11 cellular contexts compared by ENCODE assay signal in the genomic region with DNA sequence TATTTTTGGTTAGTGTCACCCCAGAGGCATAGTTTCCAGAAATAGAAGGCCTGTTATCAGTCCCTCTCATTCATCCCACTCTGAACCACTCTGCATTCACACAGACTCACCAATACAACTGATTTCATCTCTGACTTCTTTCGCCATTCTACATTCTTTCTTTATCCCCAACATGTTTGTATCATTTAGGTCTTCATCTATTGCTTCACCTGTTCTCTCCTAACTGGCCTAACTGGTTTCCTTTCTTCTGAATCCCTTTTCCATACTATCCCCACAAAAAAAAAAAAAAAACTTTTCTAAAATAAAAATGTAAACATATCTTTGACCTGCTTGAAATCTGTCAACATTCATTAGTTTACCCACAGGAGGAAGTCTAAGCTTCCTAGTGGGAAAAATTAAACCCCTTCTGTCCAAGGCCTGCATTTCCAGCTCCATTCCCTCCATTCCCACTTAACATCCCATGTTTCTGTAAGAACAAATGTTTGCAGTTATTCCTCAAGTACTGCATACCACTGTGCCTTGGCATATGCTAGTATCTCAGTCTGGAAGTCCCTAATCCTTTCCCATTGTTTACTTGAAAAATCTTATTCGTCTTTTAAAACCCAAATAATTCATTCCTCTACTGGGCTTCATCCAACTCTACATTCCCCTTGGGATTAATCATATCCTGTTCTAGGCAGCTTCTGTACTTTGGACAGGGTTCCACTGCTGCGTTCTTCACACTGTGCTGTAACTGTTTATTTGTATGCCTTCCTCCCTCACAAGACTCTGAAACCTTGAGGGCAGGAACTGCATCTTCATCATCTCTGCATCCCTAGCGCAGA.
A peak's percentile ranks its signal among the peaks of the same experiment; 100 is the strongest.
DNase-seq lines count a peak whose midpoint lies in the region; ATAC-seq lines count a peak whose summit lies in the region.
"Had no signal": no experiment of that assay in that cellular context is flagged by ENCODE, and none has a peak within 500 bp of the region (broad histone marks: within the 10 kb centered on the region; RNA-seq: fewer than 3 reads in every experiment).

No MANE protein-coding gene starts in this region.

- in situ Hi-C loops in GM23248 (cut with MboI): no loop called here

- H3K4me1 ChIP-seq in GM23248 (ENCODE audit: insufficient read depth): peaks cover 39% of the 10 kb centered on the region
- peaks cover 17% of the 10 kb centered on the region for H3K4me1 ChIP-seq in adipocyte (ENCODE audit: control insufficient read depth, insufficient read depth, low read length)

- H3K4me3 ChIP-seq in GM23248 (no peak overlapping the region), adipocyte (ENCODE audit: low read length) (no peak overlapping the region)

- H3K27me3 ChIP-seq in GM23248 (replicated peaks; ENCODE audit: insufficient read depth) (no peaks in the 10 kb centered on the region), adipocyte (replicated peaks; ENCODE audit: control insufficient read depth, insufficient read depth, low read length) (no peaks in the 10 kb centered on the region)
- H3K27me3 ChIP-seq: neutrophil had no signal

- H3K9me3 ChIP-seq in GM23248 (ENCODE audit: low read depth) (no peaks in the 10 kb centered on the region), adipocyte (ENCODE audit: control insufficient read depth, low read length) (no peaks in the 10 kb centered on the region)
- H3K9me3 ChIP-seq: neutrophil had no signal

- H3K9ac ChIP-seq in GM23248: no peak overlapping the region
- H3K9ac ChIP-seq in adipocyte (ENCODE audit: low read length): no peak overlapping the region

- DNase-seq in GM23248 (peak; percentile 72), adipocyte (ENCODE audit: low read depth) (peak; percentile 36), glomerular endothelial cell (ENCODE audit: extremely low read depth, low read depth, low spot score) (peak; percentile 91), sciatic nerve (ENCODE audit: low spot score) (no peak), pons (ENCODE audit: low spot score) (no peak), cerebellar nuclear complex (lab: John Stamatoyannopoulos, UW) (no peak)
- DNase-seq in stimulated activated CD4-positive, alpha-beta T cell treated with anti-CD3 and anti-CD28 coated beads, Interleukin-15, amount 100 ng/mL, for 24 hours: no peak
- DNase-seq: activated T-cell treated with anti-CD3 and anti-CD28 coated beads for 4 hours, NCI-H1930 had no signal

- H3K4me2 ChIP-seq in GM23248 (ENCODE audit: unreplicated experiment): no peak overlapping the region

- no peaks in the 10 kb centered on the region for H4K20me1 ChIP-seq in GM23248 (ENCODE audit: insufficient read depth)

- H3K79me2 ChIP-seq in GM23248 (ENCODE audit: insufficient read depth): no peaks in the 10 kb centered on the region

- H3F3A ChIP-seq in GM23248 (ENCODE audit: insufficient read depth): peaks cover 28% of the 10 kb centered on the region

- H3K36me3 ChIP-seq in GM23248 (ENCODE audit: low read depth) (no peaks in the 10 kb centered on the region), adipocyte (ENCODE audit: control insufficient read depth, insufficient read depth, low read length, severe bottlenecking) (no peaks in the 10 kb centered on the region)
- H3K36me3 ChIP-seq: neutrophil had no signal

- intact Hi-C loops in sciatic nerve (cut with DNase I): no loop called here

- no peak overlapping the region for H3K27ac ChIP-seq in GM23248
- H3K27ac ChIP-seq: neutrophil had no signal

- WGBS in GM23248 (ENCODE audit: low coverage in 1 of 2, low lambda C conversion rate in 2 of 2, missing lambda C conversion rate in 2 of 2), 2 experiments: 32 to 36% methylated on average over 4 of the region's 4 CpGs

- H3K9me2 ChIP-seq in GM23248 (ENCODE audit: insufficient read depth): no peaks in the 10 kb centered on the region

- H2AFZ ChIP-seq in GM23248: no peak overlapping the region

- ATAC-seq in sciatic nerve (peak; percentile 78), GM21529 (IDR thresholded peaks at IDR 0.05; ENCODE audit: unreplicated experiment) (no peak)

Comparison
In these comparisons a context has a peak if more than half of its experiments do, and no peak if none do; other contexts are left out.
1. DNase-seq: peak in GM23248 (single experiment), adipocyte (single experiment) and glomerular endothelial cell (single experiment); none in sciatic nerve (single experiment), stimulated activated CD4-positive, alpha-beta T cell treated with anti-CD3 and anti-CD28 coated beads, Interleukin-15, amount 100 ng/mL, for 24 hours (single experiment), pons (single experiment) and cerebellar nuclear complex (0 of 2).